In genomic region chr5:149609640-149610297, GRCh38 we compare ENCODE assay signal across 23 cellular contexts. TPM values are rescaled to one million over a fixed set of nuclear protein-coding genes. Genes with fewer than 3 reads are reported as not detected.
DNase-seq lines count a peak whose midpoint lies in the region; ATAC-seq, FAIRE-seq and TF ChIP-seq lines count a peak whose summit lies in the region.
"Had no signal": no experiment of that assay in that cellular context is flagged by ENCODE, and none has a peak within 500 bp of the region (broad histone marks: within the 10 kb centered on the region; RNA-seq: fewer than 3 reads in every experiment).

No MANE protein-coding gene starts in this region.

- H3K4ac ChIP-seq in trophoblast cell (ENCODE audit: low read depth, low read length): no peak overlapping the region

- H3K79me1 ChIP-seq in trophoblast cell (ENCODE audit: low read length): peaks cover 10% of the 10 kb centered on the region

- peak overlapping the region; percentile 15 for H4K8ac ChIP-seq in trophoblast cell (ENCODE audit: low read depth, low read length)

- no peak for TF ChIP-seq RAD21 in HepG2 (CRISPR knock-in tag; IDR thresholded peaks at IDR 0.05)

- in situ Hi-C loops in HepG2 (cut with HindIII; ENCODE audit: extremely low pct_ligation_motif_present, low pct_unique_long_range_greater_than_20kb): no loop called here

- intact Hi-C loops in HepG2 (cut with micrococcal nuclease; ENCODE audit: unreplicated experiment) (no loop called here), right lobe of liver (cut with DNase I) (no loop called here), colonic mucosa (cut with DNase I) (no loop called here)

- FAIRE-seq in HepG2 (lab: Jason Lieb, UNC): no peak
- FAIRE-seq: GM12878 had no signal

- no TSS peak for BruUV-seq in HepG2 (replicated peaks; lab: Mats Ljungman, UMichigan)

- peak overlapping the region; percentile 28 for H3K14ac ChIP-seq in trophoblast cell (ENCODE audit: low read length)

- no peak overlapping the region for H3K4me3 ChIP-seq in HepG2 (replicated peaks in 1 of 3; ENCODE audit: insufficient read depth in 1 of 3, low read depth in 2 of 3, low read length in 3 of 3)
- no peak overlapping the region for H3K4me3 ChIP-seq in right lobe of liver
- H3K4me3 ChIP-seq in colonic mucosa: no peak overlapping the region
- no peak overlapping the region for H3K4me3 ChIP-seq in trophoblast cell (ENCODE audit: low read depth, low read length)
- H3K4me3 ChIP-seq: BLaER1 treated with 17β-estradiol and CSF1 and Interleukin-3, amounts not matched to agents 10 nM and 100 nM; GM12878; Peyer's patch had no signal

- H4K20me1 ChIP-seq in HepG2 (ENCODE audit: insufficient read depth, low read length): no peaks in the 10 kb centered on the region
- H4K20me1 ChIP-seq: BLaER1 treated with 17β-estradiol and CSF1 and Interleukin-3, amounts not matched to agents 10 nM and 100 nM had no signal

- TF ChIP-seq EP300 in HepG2 (IDR thresholded peaks at IDR 0.05; ENCODE audit: low read depth in 2 of 2, low read length in 2 of 2) (no peak), HepG2 (CRISPR knock-in tag; IDR thresholded peaks at IDR 0.05; ENCODE audit: borderline replicate concordance) (no peak)

- H2AK5ac ChIP-seq in trophoblast cell (ENCODE audit: low read length): peak overlapping the region; percentile 53

- ATAC-seq in HepG2 (no peak), right lobe of liver (no peak)
- ATAC-seq: GM12878 had no signal

- H2AFZ ChIP-seq in HepG2 (ENCODE audit: low read length) (no peak overlapping the region), trophoblast cell (ENCODE audit: insufficient read depth, low read length, poor library complexity) (no peak overlapping the region)

- DNase-seq in HepG2 (ENCODE audit: low spot score) (no peak), right lobe of liver (no peak), colonic mucosa (no peak), trophoblast cell (no peak), Ammon's horn (ENCODE audit: low spot score) (no peak), NCI-H1417 treated with DMSO at 0.1 percent for 48 hours (lab: John Stamatoyannopoulos, UW) (no peak), NCI-H446 treated with DMSO at 0.1 percent for 48 hours (lab: John Stamatoyannopoulos, UW) (no peak)
- DNase-seq: ACHN; Caco-2; CD4-positive, alpha-beta memory T cell; DMS 273 treated with DMSO at 0.1 percent for 48 hours; DMS79 treated with DMSO at 0.1 percent for 48 hours; H7; NCI-H1092; NCI-H1436 treated with DMSO at 0.1 percent for 48 hours; NCI-H2029; NCI-H226; NCI-H524; NCI-H774; NK-92 treated with Interleukin-12 subunit alpha and Interleukin-12 subunit beta, amount 100 ng/mL, for 24 hours; Peyer's patch had no signal

- no peak overlapping the region for H3K27ac ChIP-seq in HepG2 (ENCODE audit: extremely low read length, insufficient read depth, low read length)
- no peak overlapping the region for H3K27ac ChIP-seq in right lobe of liver
- H3K27ac ChIP-seq in colonic mucosa: peak overlapping the region; percentile 76
- H3K27ac ChIP-seq in trophoblast cell (ENCODE audit: low read depth, low read length): peak overlapping the region; percentile 70
- H3K27ac ChIP-seq: BLaER1 treated with 17β-estradiol and CSF1 and Interleukin-3, amounts not matched to agents 10 nM and 100 nM had no signal

- H3K9me3 ChIP-seq in HepG2 (ENCODE audit: low read length) (no peaks in the 10 kb centered on the region), right lobe of liver (no peaks in the 10 kb centered on the region), colonic mucosa (no peaks in the 10 kb centered on the region), trophoblast cell (ENCODE audit: insufficient read depth, low read depth, low read length) (peaks cover 5% of the 10 kb centered on the region)
- H3K9me3 ChIP-seq: BLaER1 treated with 17β-estradiol and CSF1 and Interleukin-3, amounts not matched to agents 10 nM and 100 nM; Caco-2; Peyer's patch had no signal

- H2BK120ac ChIP-seq in trophoblast cell (ENCODE audit: insufficient read depth, low read length, poor library complexity): peak overlapping the region; percentile 69

- no peaks in the 10 kb centered on the region for H3K79me2 ChIP-seq in HepG2 (ENCODE audit: insufficient read depth, low read length)
- H3K79me2 ChIP-seq in trophoblast cell (ENCODE audit: control insufficient read depth, insufficient read depth, low read length, poor library complexity): no peaks in the 10 kb centered on the region

- POLR2A ChIA-PET in HepG2 (lab: Yijun Ruan, JAX): no interaction called here

- H2BK12ac ChIP-seq in trophoblast cell (ENCODE audit: low read length): peak overlapping the region; percentile 3

- no peak overlapping the region for H3K4me2 ChIP-seq in HepG2 (ENCODE audit: low read depth, low read length)
- no peak overlapping the region for H3K4me2 ChIP-seq in trophoblast cell (ENCODE audit: low read length)
- H3K4me2 ChIP-seq: BLaER1 treated with 17β-estradiol and CSF1 and Interleukin-3, amounts not matched to agents 10 nM and 100 nM had no signal

- TF ChIP-seq POLR2A in HepG2 (IDR thresholded peaks at IDR 0.05; ENCODE audit: insufficient read depth in 1 of 2, low read depth in 2 of 2, low read length in 2 of 2): no peak
- no peak for TF ChIP-seq POLR2A in right lobe of liver (IDR thresholded peaks at IDR 0.05)

- CTCF ChIA-PET in HepG2 (lab: Yijun Ruan, JAX; ENCODE audit: low intra/inter-chr PET ratio, low total read pairs): no interaction called here

- H3K36me3 ChIP-seq in HepG2 (replicated peaks in 1 of 2; ENCODE audit: control insufficient read depth in 1 of 2, insufficient read depth in 2 of 2, low read length in 2 of 2): no peaks in the 10 kb centered on the region
- H3K36me3 ChIP-seq in right lobe of liver: no peaks in the 10 kb centered on the region
- no peaks in the 10 kb centered on the region for H3K36me3 ChIP-seq in colonic mucosa
- H3K36me3 ChIP-seq in trophoblast cell (ENCODE audit: control insufficient read depth in 1 of 2, insufficient read depth in 2 of 2, low read length in 2 of 2): no peaks in the 10 kb centered on the region
- H3K36me3 ChIP-seq: BLaER1 treated with 17β-estradiol and CSF1 and Interleukin-3, amounts not matched to agents 10 nM and 100 nM had no signal

- WGBS in HepG2 (ENCODE audit: low lambda C conversion rate): 74% methylated on average over 6 of the region's 15 CpGs
- 90% methylated on average over 2 of the region's 15 CpGs for WGBS in right lobe of liver (ENCODE audit: insufficient coverage, low coverage, low lambda C conversion rate, missing lambda C conversion rate)
- WGBS in trophoblast cell (ENCODE audit: extremely low coverage, insufficient coverage, insufficient read length): no CpG with 5 or more reads among the region's 15 CpGs

- no peak for TF ChIP-seq CTCF in HepG2 (CRISPR knock-in tag; IDR thresholded peaks at IDR 0.05)
- TF ChIP-seq CTCF in right lobe of liver (IDR thresholded peaks at IDR 0.05): no peak
- TF ChIP-seq CTCF in colonic mucosa (IDR thresholded peaks at IDR 0.05): no peak

- H4K91ac ChIP-seq in trophoblast cell (ENCODE audit: low read depth, low read length): peak overlapping the region; percentile 71

- peak overlapping the region; percentile 25 for H3K18ac ChIP-seq in trophoblast cell (ENCODE audit: low read length)

- H2BK5ac ChIP-seq in trophoblast cell (ENCODE audit: low read depth, low read length, poor library complexity): peak overlapping the region; percentile 35

- H3K23ac ChIP-seq in trophoblast cell (ENCODE audit: low read length): no peak overlapping the region

- H3K9ac ChIP-seq in HepG2 (ENCODE audit: insufficient read depth, low read depth, low read length): no peak overlapping the region
- H3K9ac ChIP-seq in colonic mucosa (ENCODE audit: low read depth in 2 of 2, low read length in 2 of 2): no peak overlapping the region
- H3K9ac ChIP-seq in trophoblast cell (ENCODE audit: low read length): no peak overlapping the region
- H3K9ac ChIP-seq: BLaER1 treated with 17β-estradiol and CSF1 and Interleukin-3, amounts not matched to agents 10 nM and 100 nM had no signal

- H3K4me1 ChIP-seq in HepG2 (ENCODE audit: insufficient read depth, low read length) (peaks cover 33% of the 10 kb centered on the region), right lobe of liver (peaks cover 0 to 11% (median 0%) of the 10 kb centered on the region in 4 donors), colonic mucosa (peaks cover 18% of the 10 kb centered on the region), trophoblast cell (ENCODE audit: control insufficient read depth in 1 of 2, insufficient read depth in 2 of 2, low read length in 2 of 2) (peaks cover 11 to 19% of the 10 kb centered on the region in 2 experiments)

- H4K12ac ChIP-seq in trophoblast cell (ENCODE audit: low read depth, low read length): no peak overlapping the region

- H3K27me3 ChIP-seq in HepG2 (ENCODE audit: control insufficient read depth in 1 of 2, insufficient read depth in 2 of 2, low read length in 2 of 2): no peaks in the 10 kb centered on the region
- H3K27me3 ChIP-seq in right lobe of liver: no peaks in the 10 kb centered on the region
- H3K27me3 ChIP-seq in colonic mucosa: no peaks in the 10 kb centered on the region
- no peaks in the 10 kb centered on the region for H3K27me3 ChIP-seq in trophoblast cell (ENCODE audit: insufficient read depth, low read length)
- H3K27me3 ChIP-seq: BLaER1 treated with 17β-estradiol and CSF1 and Interleukin-3, amounts not matched to agents 10 nM and 100 nM; Peyer's patch had no signal

RNA-seq across cellular contexts. Expression of gene ARHGEF37, which starts 28.5 kb away (rescaled TPM):
- total RNA-seq in HepG2 (2016; rRNA removed; fragmentation: Illumina TruSeq; extraction: Trizol) (0.27 TPM in 1 of 2 replicates, not detected in the other), right lobe of liver (1 to 10 TPM; 1.6 to 7.3 (median 2.1) TPM), colonic mucosa (10 to 100 TPM; 11.9 to 15.7 TPM)
- not detected in 2 replicates for total RNA-seq in HepG2 (2016; cell fraction: cytosol; rRNA removed; fragmentation: Illumina TruSeq; extraction: Trizol; ENCODE audit: low read depth)
- total RNA-seq in HepG2 (2016; cell fraction: insoluble cytoplasmic fraction; rRNA removed; fragmentation: Illumina TruSeq; extraction: Trizol): 0.11 TPM in 1 of 2 replicates, not detected in the other
- not detected in 2 replicates for total RNA-seq in HepG2 (2016; cell fraction: membrane; rRNA removed; fragmentation: Illumina TruSeq; extraction: Trizol)
- not detected in 2 replicates for total RNA-seq in HepG2 (2016; cell fraction: nucleus; rRNA removed; fragmentation: Illumina TruSeq; extraction: Trizol)
- polyA plus RNA-seq in HepG2 (2011; rRNA removed): 0.18 and 0.39 TPM in 2 replicates
- 0.05 and 0.23 TPM in 2 replicates for polyA plus RNA-seq in HepG2 (2011; cell fraction: cytosol; rRNA removed)
- polyA plus RNA-seq in HepG2 (2011; cell fraction: nucleus; rRNA removed): 0.18 and 0.38 TPM in 2 replicates
- polyA plus RNA-seq in HepG2 (2012): 0.21 and 0.28 TPM in 2 replicates
- not detected in 2 replicates for polyA plus RNA-seq in HepG2 (2016; cell fraction: cytosol; fragmentation: Illumina TruSeq; extraction: Trizol; ENCODE audit: low read depth)
- polyA plus RNA-seq in HepG2 (2016; cell fraction: insoluble cytoplasmic fraction; fragmentation: Illumina TruSeq; extraction: Trizol; ENCODE audit: low read depth): not detected in 2 replicates
- not detected in 2 replicates for polyA plus RNA-seq in HepG2 (2016; cell fraction: membrane; fragmentation: Illumina TruSeq; extraction: Trizol; ENCODE audit: low read depth)
- polyA plus RNA-seq in HepG2 (2016; cell fraction: nucleus; fragmentation: Illumina TruSeq; extraction: Trizol; ENCODE audit: insufficient read depth, low read depth): 0.48 TPM in 1 of 2 replicates, not detected in the other
- 0.51 and 1.4 TPM in 2 replicates for polyA minus RNA-seq in HepG2 (2011; rRNA and poly(A)+ RNA removed; ENCODE audit: low replicate concordance)
- not detected in 2 replicates for polyA minus RNA-seq in HepG2 (2011; cell fraction: cytosol; rRNA and poly(A)+ RNA removed)
- polyA minus RNA-seq in HepG2 (2011; cell fraction: nucleus; rRNA and poly(A)+ RNA removed): 0.13 and 0.87 TPM in 2 replicates
- polyA plus RNA-seq in trophoblast cell (2013): 0.89 and 0.93 TPM in 2 replicates
- polyA plus RNA-seq: CD4-positive, alpha-beta memory T cell had no signal

RNA-seq across cellular contexts. Expression of gene CSNK1A1, which starts 58.5 kb away (rescaled TPM):
- total RNA-seq in HepG2 (2016; rRNA removed; fragmentation: Illumina TruSeq; extraction: Trizol) (149 and 210 TPM in 2 replicates), right lobe of liver (10 to 100 TPM; 79.7 to 87.1 (median 83.8) TPM), colonic mucosa (100 to 1,000 TPM; 248 to 257 TPM)
- 27.1 and 35.7 TPM in 2 replicates for total RNA-seq in HepG2 (2016; cell fraction: cytosol; rRNA removed; fragmentation: Illumina TruSeq; extraction: Trizol; ENCODE audit: low read depth)
- total RNA-seq in HepG2 (2016; cell fraction: insoluble cytoplasmic fraction; rRNA removed; fragmentation: Illumina TruSeq; extraction: Trizol): 145 and 212 TPM in 2 replicates
- total RNA-seq in HepG2 (2016; cell fraction: membrane; rRNA removed; fragmentation: Illumina TruSeq; extraction: Trizol): 84.4 and 87.9 TPM in 2 replicates
- total RNA-seq in HepG2 (2016; cell fraction: nucleus; rRNA removed; fragmentation: Illumina TruSeq; extraction: Trizol): 98.3 and 111 TPM in 2 replicates
- polyA plus RNA-seq in HepG2 (2011; rRNA removed): 77.3 and 89.0 TPM in 2 replicates
- polyA plus RNA-seq in HepG2 (2011; cell fraction: cytosol; rRNA removed): 49.1 and 57.0 TPM in 2 replicates
- polyA plus RNA-seq in HepG2 (2011; cell fraction: nucleus; rRNA removed): 50.7 and 55.7 TPM in 2 replicates
- polyA plus RNA-seq in HepG2 (2012): 65.5 and 78.7 TPM in 2 replicates
- polyA plus RNA-seq in HepG2 (2016; cell fraction: cytosol; fragmentation: Illumina TruSeq; extraction: Trizol; ENCODE audit: low read depth): 15.0 and 20.3 TPM in 2 replicates
- 121 and 123 TPM in 2 replicates for polyA plus RNA-seq in HepG2 (2016; cell fraction: insoluble cytoplasmic fraction; fragmentation: Illumina TruSeq; extraction: Trizol; ENCODE audit: low read depth)
- polyA plus RNA-seq in HepG2 (2016; cell fraction: membrane; fragmentation: Illumina TruSeq; extraction: Trizol; ENCODE audit: low read depth): 29.6 and 36.5 TPM in 2 replicates
- 67.9 and 69.0 TPM in 2 replicates for polyA plus RNA-seq in HepG2 (2016; cell fraction: nucleus; fragmentation: Illumina TruSeq; extraction: Trizol; ENCODE audit: insufficient read depth, low read depth)
- polyA minus RNA-seq in HepG2 (2011; rRNA and poly(A)+ RNA removed; ENCODE audit: low replicate concordance): 117 and 141 TPM in 2 replicates
- 108 and 126 TPM in 2 replicates for polyA minus RNA-seq in HepG2 (2011; cell fraction: cytosol; rRNA and poly(A)+ RNA removed)
- polyA minus RNA-seq in HepG2 (2011; cell fraction: nucleus; rRNA and poly(A)+ RNA removed): 187 and 216 TPM in 2 replicates
- polyA plus RNA-seq in trophoblast cell (2013): 307 TPM in 2 replicates

Comparison
In these comparisons a context has a peak if more than half of its experiments do, and no peak if none do; other contexts are left out.
1. H3K27ac ChIP-seq: peak in colonic mucosa (single experiment) and trophoblast cell (single experiment); none in HepG2 (single experiment) and right lobe of liver (0 of 3).